In genomic region chr17:78432929-78433727, GRCh38 we compare ENCODE assay signal across 17 cellular contexts. TPM values are rescaled to one million over a fixed set of nuclear protein-coding genes. Genes with fewer than 3 reads are reported as not detected.
DNase-seq lines count a peak whose midpoint lies in the region; ATAC-seq and TF ChIP-seq lines count a peak whose summit lies in the region.
"Had no signal": no experiment of that assay in that cellular context is flagged by ENCODE, and none has a peak within 500 bp of the region (broad histone marks: within the 10 kb centered on the region; RNA-seq: fewer than 3 reads in every experiment).

No MANE protein-coding gene starts in this region.

- H3K4me1 Mint-ChIP-seq in immature natural killer cell, result no peaks in the 10 kb centered on the region

- H3K9me3 Mint-ChIP-seq in immature natural killer cell, result no peaks in the 10 kb centered on the region
- H3K9me3 Mint-ChIP-seq: CD4-positive, alpha-beta memory T cell; HFFc6 had no signal

- H3K4me1 ChIP-seq in right cardiac atrium (ENCODE audit: control insufficient read depth, insufficient read depth, low read length) (no peaks in the 10 kb centered on the region), right lobe of liver (peaks cover 0 to 11% (median 5%) of the 10 kb centered on the region in 4 donors)
- H3K4me1 ChIP-seq: A549 had no signal

- TF ChIP-seq CTCF in right lobe of liver (IDR thresholded peaks at IDR 0.05), result no peak

- no peak for TF ChIP-seq POLR2A in right lobe of liver (IDR thresholded peaks at IDR 0.05)

- intact Hi-C loops in right cardiac atrium (cut with DNase I), result no loop called here
- intact Hi-C loops in left ventricle myocardium superior (cut with micrococcal nuclease), result no loop called here
- intact Hi-C loops in right lobe of liver (cut with DNase I), result no loop called here

- peaks cover 0 to 2% (median 0%) of the 10 kb centered on the region in 4 donors for H3K36me3 ChIP-seq in right lobe of liver

- H3K36me3 Mint-ChIP-seq in immature natural killer cell, result peaks cover 0 to 3% (median 0%) of the 10 kb centered on the region in 3 donors

- no peak overlapping the region for H3K4me3 Mint-ChIP-seq in immature natural killer cell
- H3K4me3 Mint-ChIP-seq: CD4-positive, alpha-beta memory T cell; HFFc6 had no signal

- DNase-seq in right cardiac atrium (peak in 2 of 3 donors; percentile 34 to 41), left ventricle myocardium superior (no peak), right lobe of liver (peak in 1 of 3 donors; percentile 19), middle frontal gyrus (ENCODE audit: extremely low spot score, low spot score) (no peak), immature natural killer cell (no peak)
- DNase-seq: CD4-positive, alpha-beta memory T cell; DMS53; HFFc6; KG1; NCI-H1694 treated with DMSO at 0.1 percent for 48 hours; NCI-H2171 treated with DMSO at 0.1 percent for 48 hours; NCI-H446; NK-92 treated with Interleukin-12 subunit alpha and Interleukin-12 subunit beta, amount 100 ng/mL, for 24 hours; Right ventricle myocardium superior had no signal

- H3K4me3 ChIP-seq in right cardiac atrium (ENCODE audit: low read length) (no peak overlapping the region), right lobe of liver (no peak overlapping the region)
- H3K4me3 ChIP-seq: A549 had no signal

- H3K27ac Mint-ChIP-seq in immature natural killer cell, result no peak overlapping the region
- H3K27ac Mint-ChIP-seq: CD4-positive, alpha-beta memory T cell; HFFc6 had no signal

- WGBS in right cardiac atrium, result 63% methylated on average over 23 of the region's 23 CpGs
- 49% methylated on average over 3 of the region's 23 CpGs for WGBS in right lobe of liver (ENCODE audit: insufficient coverage, low coverage, low lambda C conversion rate, missing lambda C conversion rate)

- H3K27ac ChIP-seq in right cardiac atrium (ENCODE audit: low read length) (no peak overlapping the region), cingulate gyrus (ENCODE audit: low read depth, low read length) (peak overlapping the region; percentile 90), right lobe of liver (no peak overlapping the region)
- H3K27ac ChIP-seq: A549 had no signal

- H3K27me3 ChIP-seq in right cardiac atrium (ENCODE audit: control insufficient read depth, insufficient read depth), result no peaks in the 10 kb centered on the region
- H3K27me3 ChIP-seq in right lobe of liver, result no peaks in the 10 kb centered on the region

- ATAC-seq in right cardiac atrium (no peak), left ventricle myocardium superior (no peak), right lobe of liver (peak; percentile 2 to 26 (median 14)), HG02852 (IDR thresholded peaks at IDR 0.05; ENCODE audit: unreplicated experiment) (no peak)

- peaks cover 2 to 7% (median 4%) of the 10 kb centered on the region in 3 donors for H3K27me3 Mint-ChIP-seq in immature natural killer cell (ENCODE audit: low read depth in 3 of 3)
- H3K27me3 Mint-ChIP-seq: CD4-positive, alpha-beta memory T cell had no signal

- no peaks in the 10 kb centered on the region for H3K9me3 ChIP-seq in right cardiac atrium (ENCODE audit: control insufficient read depth, low read length)
- H3K9me3 ChIP-seq in right lobe of liver, result no peaks in the 10 kb centered on the region
- H3K9me3 ChIP-seq: A549 had no signal

RNA-seq across cellular contexts. Expression of gene PGS1, which starts 54.7 kb away (rescaled TPM):
- total RNA-seq in right cardiac atrium, result 10 to 100 TPM; 20.2 to 22.2 (median 20.8) TPM
- 13.9 TPM for polyA plus RNA-seq in right cardiac atrium
- total RNA-seq in left ventricle myocardium superior, result 18.3 TPM
- 10 to 100 TPM in 5 of 6 experiments, 1 to 10 TPM in 1; 8.8 to 17.5 (median 13.4) TPM for total RNA-seq in right lobe of liver
- 10 to 100 TPM; 17.0 to 27.5 (median 27.2) TPM for polyA plus RNA-seq in immature natural killer cell

Comparison
In these comparisons a context has a peak if more than half of its experiments do, and no peak if none do; other contexts are left out.
1. DNase-seq: peak in right cardiac atrium (2 of 3); none in left ventricle myocardium superior (single experiment), middle frontal gyrus (single experiment) and immature natural killer cell (0 of 3).
2. ATAC-seq: peak in right lobe of liver (4 of 4); none in right cardiac atrium (0 of 2), left ventricle myocardium superior (single experiment) and HG02852 (single experiment).